In the genomic region with DNA sequence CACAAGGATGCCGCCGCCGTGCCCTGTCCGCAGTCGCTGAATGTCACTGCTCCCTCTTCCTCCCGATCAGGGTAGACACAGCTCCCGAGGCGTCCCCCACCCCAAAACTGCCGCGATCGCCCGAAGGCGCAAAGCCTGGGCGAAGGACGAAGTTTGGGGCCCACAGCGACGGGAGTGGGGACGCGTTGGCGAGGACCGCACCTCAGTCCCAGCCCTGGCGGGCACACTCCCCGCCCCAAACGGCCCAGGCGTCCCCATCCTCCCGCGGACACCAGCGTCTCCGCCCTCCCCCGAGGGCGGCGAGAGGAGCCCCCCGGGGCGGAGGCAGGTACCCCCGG, we compare ENCODE assay signal across 8 cellular contexts. TPM values are rescaled to one million over a fixed set of nuclear protein-coding genes. Genes with fewer than 3 reads are reported as not detected.
DNase-seq lines count a peak whose midpoint lies in the region; TF ChIP-seq lines count a peak whose summit lies in the region.

No MANE protein-coding gene starts in this region.

- peak overlapping the region; percentile 85 for H2AFZ ChIP-seq in KMS-11 (ENCODE audit: low read depth)

- TF ChIP-seq CTCF in Calu3 (IDR thresholded peaks at IDR 0.05; ENCODE audit: unreplicated experiment) (no peak), KMS-11 (conservative IDR thresholded peaks at IDR 0.05; ENCODE audit: low read depth, low read length) (no peak), ovary (IDR thresholded peaks at IDR 0.05) (no peak)

- H3K36me3 Mint-ChIP-seq in Calu3 (ENCODE audit: insufficient read depth, unreplicated experiment), result peaks cover 38% of the 10 kb centered on the region

- peak overlapping the region; percentile 88 for H3K4me2 ChIP-seq in KMS-11

- H3K4me1 ChIP-seq in KMS-11 (ENCODE audit: low read depth, poor library complexity, severe bottlenecking) (peaks cover 17% of the 10 kb centered on the region), ovary (ENCODE audit: insufficient read depth) (peaks cover 10% of the 10 kb centered on the region), urinary bladder (ENCODE audit: insufficient read depth) (peaks cover 3% of the 10 kb centered on the region)

- peak overlapping the region; percentile 18 for H3K27ac Mint-ChIP-seq in Calu3 (ENCODE audit: unreplicated experiment)

- H3K27me3 Mint-ChIP-seq in Calu3 (ENCODE audit: unreplicated experiment), result no peaks in the 10 kb centered on the region

- peaks cover 31% of the 10 kb centered on the region for H3K4me1 Mint-ChIP-seq in Calu3 (ENCODE audit: low read depth, unreplicated experiment)

- 0 to 1% (median 0%) methylated on average over 16 to 35 of the region's 35 CpGs for WGBS in ovary, 3 donors
- WGBS in urinary bladder, result under 1% methylated on average over 35 of the region's 35 CpGs

- H3K27me3 ChIP-seq in KMS-11 (ENCODE audit: insufficient read depth, low read depth) (no peaks in the 10 kb centered on the region), ovary (no peaks in the 10 kb centered on the region)

- H4K20me1 ChIP-seq in KMS-11 (ENCODE audit: insufficient read depth), result no peaks in the 10 kb centered on the region

- H3K79me2 ChIP-seq in KMS-11 (ENCODE audit: insufficient read depth, low read depth), result peaks cover 27% of the 10 kb centered on the region

- DNase-seq in Calu3 (peak; percentile 43), glomerular visceral epithelial cell (ENCODE audit: extremely low spot score) (peak; percentile 15), ovary (peak in 4 of 5 donors; percentile 55 to 75 (median 64)), D341Med (ENCODE audit: low spot score) (no peak), NCI-H187 treated with DMSO at 0.1 percent for 48 hours (lab: John Stamatoyannopoulos, UW) (no peak)
- peak; percentile 70 to 76 for DNase-seq in activated T-cell treated with anti-CD3 and anti-CD28 coated beads, Interleukin-2, amount 50 U/mL, for 48 hours

- peak overlapping the region; percentile 66 for H3K4me3 Mint-ChIP-seq in Calu3 (ENCODE audit: low read depth, unreplicated experiment)

- H3K36me3 ChIP-seq in KMS-11 (ENCODE audit: insufficient read depth), result no peaks in the 10 kb centered on the region
- H3K36me3 ChIP-seq in ovary, result no peaks in the 10 kb centered on the region
- no peaks in the 10 kb centered on the region for H3K36me3 ChIP-seq in urinary bladder (ENCODE audit: insufficient read depth)

- H3K27ac ChIP-seq in KMS-11 (peak overlapping the region; percentile 53), ovary (peak overlapping the region; percentile 69 to 92), urinary bladder (ENCODE audit: low read depth) (peak overlapping the region; percentile 66)

- no peak overlapping the region for H3K4me3 ChIP-seq in KMS-11 (IDR thresholded peaks at IDR 0.05; ENCODE audit: insufficient read depth, low read depth, low read length)
- peak overlapping the region; percentile 98 for H3K4me3 ChIP-seq in ovary
- H3K4me3 ChIP-seq in urinary bladder (ENCODE audit: low read depth, low read length), result peak overlapping the region; percentile 96

- no TSS peak for BruUV-seq in Calu3 (replicated peaks; lab: Mats Ljungman, UMichigan)

- intact Hi-C loops in Calu3 (cut with micrococcal nuclease; ENCODE audit: unreplicated experiment) (loop anchor here (5.0 to 10.0 kb wide), 2 partner anchors 97 to 170 kb away; no protein-coding TSS in a partner anchor), ovary (cut with DNase I) (loop anchor here in 2 of 4 donors (5.0 to 10.0 kb wide), 2 partner anchors 280 to 673 kb away; a partner anchor contains a TSS)

- H3K9me3 Mint-ChIP-seq in Calu3 (ENCODE audit: low read depth, unreplicated experiment), result no peaks in the 10 kb centered on the region

- no peak for TF ChIP-seq POLR2A in ovary (IDR thresholded peaks at IDR 0.05)

- no peak for TF ChIP-seq EP300 in ovary (IDR thresholded peaks at IDR 0.05)

- H3K9ac ChIP-seq in KMS-11, result peak overlapping the region; percentile 76; the same call in 1 of the 2 replicates

- CTCF ChIA-PET in Calu3 (lab: Charles Lee), result interaction anchor here (0.6 kb wide), 1 partner anchor 199 kb away, joined by 4 read pairs; no protein-coding TSS in a partner anchor

- no peaks in the 10 kb centered on the region for H3K9me3 ChIP-seq in ovary

RNA-seq across cellular contexts. Expression of a gene that starts 1.4 kb away (rescaled TPM):
- total RNA-seq in Calu3 (2022) (28.2 and 28.6 TPM in 2 replicates), ovary (10 to 100 TPM; 43.1 to 61.6 (median 52.1) TPM), urinary bladder (127 TPM)
- polyA plus RNA-seq in ovary (10 to 100 TPM; 14.9 to 25.1 TPM), urinary bladder (14.7 TPM)

Comparison
In these comparisons a context has a peak if more than half of its experiments do, and no peak if none do; other contexts are left out.
1. DNase-seq: peak in Calu3 (single experiment), activated T-cell treated with anti-CD3 and anti-CD28 coated beads, Interleukin-2, amount 50 U/mL, for 48 hours (2 of 2), glomerular visceral epithelial cell (single experiment) and ovary (4 of 5); none in D341Med (single experiment) and NCI-H187 treated with DMSO at 0.1 percent for 48 hours (single experiment).
2. Peak in every context shown above with its lines, with median percentiles within 50 percentile points of each other: H3K27ac ChIP-seq.